ENCODE assay signal across 18 cellular contexts in the genomic region with DNA sequence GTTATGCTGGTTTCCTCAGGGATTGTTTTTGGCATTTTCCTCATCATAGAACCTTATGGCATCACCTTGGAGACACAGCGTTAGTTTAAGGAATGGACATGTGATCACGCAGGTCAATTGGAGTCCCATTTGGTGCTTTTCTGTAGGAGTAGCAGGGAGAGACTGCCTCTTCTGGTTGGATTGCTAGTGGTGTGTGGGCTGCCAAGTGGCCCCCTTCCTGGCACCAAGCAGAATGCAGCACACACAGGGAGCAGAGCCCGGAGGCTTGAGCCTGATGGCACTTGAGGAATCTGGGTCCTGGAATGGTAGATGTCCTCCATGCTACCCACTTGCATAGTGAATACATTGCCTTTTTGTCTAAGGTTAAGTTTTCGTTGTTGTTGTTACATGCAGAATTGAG. TPM values are rescaled to one million over a fixed set of nuclear protein-coding genes. Genes with fewer than 3 reads are reported as not detected.
DNase-seq lines count a peak whose midpoint lies in the region; ATAC-seq, FAIRE-seq and TF ChIP-seq lines count a peak whose summit lies in the region.
"Had no signal": no experiment of that assay in that cellular context is flagged by ENCODE, and none has a peak within 500 bp of the region (broad histone marks: within the 10 kb centered on the region; RNA-seq: fewer than 3 reads in every experiment).

No MANE protein-coding gene starts in this region.

- no peaks in the 10 kb centered on the region for H3K27me3 Mint-ChIP-seq in GM23338 (ENCODE audit: insufficient read depth, low read depth, poor library complexity)

- TF ChIP-seq POLR2A in ovary (IDR thresholded peaks at IDR 0.05), result no peak

- H3K4me2 ChIP-seq in GM23338, result no peak overlapping the region

- H3K9me3 ChIP-seq in HEK293 (ENCODE audit: control insufficient read depth, insufficient read depth, low read depth, low read length) (no peaks in the 10 kb centered on the region), ovary (no peaks in the 10 kb centered on the region)
- H3K9me3 ChIP-seq: HAP-1 had no signal

- TF ChIP-seq CTCF in GM23338 (conservative IDR thresholded peaks at IDR 0.05; ENCODE audit: low read depth in 2 of 2) (peak; percentile 17 to 23; a peak in 2 of 4 replicates), HEK293 (tag by site-specific recombination; IDR thresholded peaks at IDR 0.05) (0 out of 2 replicates have a peak, but pooled peaks have one; percentile 22), ovary (IDR thresholded peaks at IDR 0.05) (no peak)

- no peak overlapping the region for H3K4me3 Mint-ChIP-seq in GM23338
- H3K4me3 Mint-ChIP-seq: CD14-positive monocyte; CD8-positive, alpha-beta T cell had no signal

- DNase-seq in GM23338 (ENCODE audit: low spot score), result peak; percentile 52
- peak; percentile 33 for DNase-seq in iPS DF 19.7 (ENCODE audit: low read depth, low spot score)
- DNase-seq in urothelium cell line (ENCODE audit: low spot score), result no peak
- DNase-seq in posterior cingulate gyrus, result no peak
- no peak for DNase-seq in ovary
- DNase-seq: CD8-positive, alpha-beta T cell; COR-L47; DMS53; GF-D8; IMR-90; KBM-7 had no signal

- CTCF ChIA-PET in HEK293 (lab: Yijun Ruan, JAX), result no interaction called here

- no peaks in the 10 kb centered on the region for H3F3A ChIP-seq in GM23338 (replicated peaks; ENCODE audit: low read depth)

- H3K9me3 Mint-ChIP-seq in GM23338, result no peaks in the 10 kb centered on the region; the same call in 2 of the 3 replicates
- H3K9me3 Mint-ChIP-seq: CD8-positive, alpha-beta T cell had no signal

- H3K9me2 ChIP-seq in GM23338 (ENCODE audit: insufficient read depth), result no peaks in the 10 kb centered on the region; the same call in 1 of the 2 replicates

- H3K36me3 Mint-ChIP-seq in GM23338 (ENCODE audit: low read depth), result no peaks in the 10 kb centered on the region
- H3K36me3 Mint-ChIP-seq: CD14-positive monocyte; CD8-positive, alpha-beta T cell had no signal

- H3K4me3 ChIP-seq in GM23338 (no peak overlapping the region), HEK293 (ENCODE audit: low read depth, low read length) (no peak overlapping the region), ovary (no peak overlapping the region)
- H3K4me3 ChIP-seq: HAP-1 had no signal

- H3K27me3 ChIP-seq in GM23338 (ENCODE audit: insufficient read depth) (no peaks in the 10 kb centered on the region), ovary (no peaks in the 10 kb centered on the region)

- no peak for TF ChIP-seq EP300 in ovary (IDR thresholded peaks at IDR 0.05)

- peaks cover 3% of the 10 kb centered on the region; the same call in 1 of the 3 replicates for H3K4me1 Mint-ChIP-seq in GM23338
- H3K4me1 Mint-ChIP-seq: CD14-positive monocyte had no signal

- H3K4me1 ChIP-seq in GM23338 (ENCODE audit: insufficient read depth) (no peaks in the 10 kb centered on the region), HEK293 (ENCODE audit: control insufficient read depth, insufficient read depth, low read length) (no peaks in the 10 kb centered on the region), ovary (ENCODE audit: insufficient read depth) (no peaks in the 10 kb centered on the region)
- H3K4me1 ChIP-seq: HAP-1 had no signal

- intact Hi-C loops in posterior cingulate gyrus (cut with DNase I) (no loop called here), ovary (cut with DNase I) (no loop called here)

- H3K79me2 ChIP-seq in GM23338 (replicated peaks; ENCODE audit: insufficient read depth), result no peaks in the 10 kb centered on the region

- WGBS in ovary, 3 donors, result 87 to 94% (median 91%) methylated on average over 4 of the region's 4 CpGs

- H3K27ac ChIP-seq in GM23338 (ENCODE audit: low read depth), result no peak overlapping the region
- H3K27ac ChIP-seq in HEK293 (ENCODE audit: extremely low read depth, low read depth, low read length), result no peak overlapping the region
- H3K27ac ChIP-seq in ovary, result no peak overlapping the region

- H2AFZ ChIP-seq in GM23338, result no peak overlapping the region

- no peaks in the 10 kb centered on the region for H3K36me3 ChIP-seq in GM23338 (ENCODE audit: insufficient read depth)
- no peaks in the 10 kb centered on the region for H3K36me3 ChIP-seq in HEK293 (ENCODE audit: control insufficient read depth in 2 of 2, insufficient read depth in 1 of 2, low read length in 2 of 2)
- no peaks in the 10 kb centered on the region for H3K36me3 ChIP-seq in ovary
- H3K36me3 ChIP-seq: HAP-1 had no signal

- no peaks in the 10 kb centered on the region for H4K20me1 ChIP-seq in GM23338 (replicated peaks; ENCODE audit: insufficient read depth)

- POLR2A ChIA-PET in HEK293 (lab: Yijun Ruan, JAX), result no interaction called here

- peak; percentile 74 for FAIRE-seq in urothelium cell line (lab: Jason Lieb, UNC)
- FAIRE-seq: A204.1, D721Med had no signal

- no peak overlapping the region for H3K27ac Mint-ChIP-seq in GM23338
- H3K27ac Mint-ChIP-seq: CD14-positive monocyte; CD8-positive, alpha-beta T cell had no signal

- ATAC-seq in GM23338, result peak; percentile 96
- no peak for ATAC-seq in HG02840 (IDR thresholded peaks at IDR 0.05; ENCODE audit: low FRiP score, unreplicated experiment)
- ATAC-seq: CD8-positive, alpha-beta T cell had no signal

TF ChIP-seq in GM23338, 12 proteins besides CTCF, POLR2A, EP300 and RAD21 (continues in another document):
- TF ChIP-seq POLR2AphosphoS5 (IDR thresholded peaks at IDR 0.05; ENCODE audit: low read depth), result no peak
- TF ChIP-seq STAT1 (IDR thresholded peaks at IDR 0.05; ENCODE audit: unreplicated experiment), result no peak
- TF ChIP-seq, protein P1, sequence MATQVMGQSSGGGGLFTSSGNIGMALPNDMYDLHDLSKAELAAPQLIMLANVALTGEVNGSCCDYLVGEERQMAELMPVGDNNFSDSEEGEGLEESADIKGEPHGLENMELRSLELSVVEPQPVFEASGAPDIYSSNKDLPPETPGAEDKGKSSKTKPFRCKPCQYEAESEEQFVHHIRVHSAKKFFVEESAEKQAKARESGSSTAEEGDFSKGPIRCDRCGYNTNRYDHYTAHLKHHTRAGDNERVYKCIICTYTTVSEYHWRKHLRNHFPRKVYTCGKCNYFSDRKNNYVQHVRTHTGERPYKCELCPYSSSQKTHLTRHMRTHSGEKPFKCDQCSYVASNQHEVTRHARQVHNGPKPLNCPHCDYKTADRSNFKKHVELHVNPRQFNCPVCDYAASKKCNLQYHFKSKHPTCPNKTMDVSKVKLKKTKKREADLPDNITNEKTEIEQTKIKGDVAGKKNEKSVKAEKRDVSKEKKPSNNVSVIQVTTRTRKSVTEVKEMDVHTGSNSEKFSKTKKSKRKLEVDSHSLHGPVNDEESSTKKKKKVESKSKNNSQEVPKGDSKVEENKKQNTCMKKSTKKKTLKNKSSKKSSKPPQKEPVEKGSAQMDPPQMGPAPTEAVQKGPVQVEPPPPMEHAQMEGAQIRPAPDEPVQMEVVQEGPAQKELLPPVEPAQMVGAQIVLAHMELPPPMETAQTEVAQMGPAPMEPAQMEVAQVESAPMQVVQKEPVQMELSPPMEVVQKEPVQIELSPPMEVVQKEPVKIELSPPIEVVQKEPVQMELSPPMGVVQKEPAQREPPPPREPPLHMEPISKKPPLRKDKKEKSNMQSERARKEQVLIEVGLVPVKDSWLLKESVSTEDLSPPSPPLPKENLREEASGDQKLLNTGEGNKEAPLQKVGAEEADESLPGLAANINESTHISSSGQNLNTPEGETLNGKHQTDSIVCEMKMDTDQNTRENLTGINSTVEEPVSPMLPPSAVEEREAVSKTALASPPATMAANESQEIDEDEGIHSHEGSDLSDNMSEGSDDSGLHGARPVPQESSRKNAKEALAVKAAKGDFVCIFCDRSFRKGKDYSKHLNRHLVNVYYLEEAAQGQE (IDR thresholded peaks at IDR 0.05; ENCODE audit: unreplicated experiment), result no peak
- no peak for TF ChIP-seq EZH2 (IDR thresholded peaks at IDR 0.05; ENCODE audit: low read depth, unreplicated experiment)
- TF ChIP-seq NANOG (IDR thresholded peaks at IDR 0.05; ENCODE audit: borderline replicate concordance), result no peak

TF ChIP-seq in HEK293, 187 proteins besides CTCF, POLR2A, EP300 and RAD21 (continues in another document):
- TF ChIP-seq ZNF394 (tag by site-specific recombination; IDR thresholded peaks at IDR 0.05; ENCODE audit: borderline replicate concordance) (no peak), KLF7 (tag by site-specific recombination; IDR thresholded peaks at IDR 0.05; ENCODE audit: borderline replicate concordance) (no peak), ZNF292 (tag by site-specific recombination; IDR thresholded peaks at IDR 0.05; ENCODE audit: borderline replicate concordance, low read depth) (no peak), ZNF530 (tag by site-specific recombination; IDR thresholded peaks at IDR 0.05; ENCODE audit: low read depth) (no peak), PRDM1 (tag by site-specific recombination; IDR thresholded peaks at IDR 0.05) (no peak), ZNF341 (tag by site-specific recombination; IDR thresholded peaks at IDR 0.05; ENCODE audit: low read depth) (no peak), ZNF211 (tag by site-specific recombination; IDR thresholded peaks at IDR 0.05; ENCODE audit: low read depth) (no peak), SP7 (tag by site-specific recombination; IDR thresholded peaks at IDR 0.05) (no peak), ZBTB49 (tag by site-specific recombination; IDR thresholded peaks at IDR 0.05; ENCODE audit: low read depth) (no peak), ZNF76 (tag by site-specific recombination; IDR thresholded peaks at IDR 0.05; ENCODE audit: borderline replicate concordance, low read depth) (no peak), ZNF654 (tag by site-specific recombination; IDR thresholded peaks at IDR 0.05; ENCODE audit: low read depth) (no peak), ZNF677 (tag by site-specific recombination; IDR thresholded peaks at IDR 0.05) (no peak), ZNF24 (tag by site-specific recombination; IDR thresholded peaks at IDR 0.05) (no peak)

RNA-seq across cellular contexts. Expression of gene SDK1, which starts 58.0 kb away (rescaled TPM):
- 5.1 and 10.0 TPM in 2 replicates for total RNA-seq in GM23338 (2014; rRNA removed; shearing (Covaris generic))
- polyA plus RNA-seq in GM23338 (2016; fragmentation: Nextera tagmentation; extraction: Ambion mirVana) (2.1 and 2.2 TPM in 2 replicates), ovary (1 to 10 TPM; 1.2 to 2.8 TPM)
- total RNA-seq in ovary, result 10 to 100 TPM in 2 of 7 donors, 1 to 10 TPM in 5; 2.3 to 13.3 (median 4.5) TPM
- total RNA-seq: HT-29 had no signal
- polyA plus RNA-seq: CD14-positive monocyte had no signal

Comparison
In these comparisons a context has a peak if more than half of its experiments do, and no peak if none do; other contexts are left out.
1. DNase-seq: peak in GM23338 (single experiment) and iPS DF 19.7 (single experiment); none in urothelium cell line (single experiment), posterior cingulate gyrus (0 of 10) and ovary (0 of 5).
2. CTCF ChIP-seq: peak in GM23338 (2 of 2) and HEK293 (single experiment); none in ovary (0 of 3).